Comparison of ENCODE assay signal across 1 cellular context in the genomic region with DNA sequence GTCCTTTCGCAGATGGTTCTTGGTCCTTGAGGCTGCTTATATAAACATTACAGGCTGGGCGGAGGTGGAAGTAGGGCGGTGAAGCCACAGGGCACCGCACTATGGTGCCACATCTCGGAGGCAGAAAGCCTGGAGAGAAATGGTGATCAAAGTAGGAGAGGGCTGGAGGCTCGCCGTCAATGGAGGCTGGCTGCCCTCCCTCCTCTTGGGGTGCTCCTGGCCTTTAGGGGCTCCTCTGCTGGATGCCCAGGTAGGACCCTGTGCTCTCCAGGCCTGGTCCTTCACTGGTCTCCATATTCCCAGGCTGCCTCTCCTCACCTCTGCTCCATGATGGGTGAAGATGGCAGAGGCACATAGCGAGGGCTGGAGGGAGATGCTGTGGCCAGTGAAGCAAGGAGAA.
A peak's percentile ranks its signal among the peaks of the same experiment; 100 is the strongest.
TF ChIP-seq lines count a peak whose summit lies in the region.

No MANE protein-coding gene starts in this region.

TF ChIP-seq in K562, 482 proteins besides CTCF, POLR2A, EP300 and RAD21:
- TF ChIP-seq ZFP1 (CRISPR knock-in tag; IDR thresholded peaks at IDR 0.05) = no peak
- TF ChIP-seq, protein P1, sequence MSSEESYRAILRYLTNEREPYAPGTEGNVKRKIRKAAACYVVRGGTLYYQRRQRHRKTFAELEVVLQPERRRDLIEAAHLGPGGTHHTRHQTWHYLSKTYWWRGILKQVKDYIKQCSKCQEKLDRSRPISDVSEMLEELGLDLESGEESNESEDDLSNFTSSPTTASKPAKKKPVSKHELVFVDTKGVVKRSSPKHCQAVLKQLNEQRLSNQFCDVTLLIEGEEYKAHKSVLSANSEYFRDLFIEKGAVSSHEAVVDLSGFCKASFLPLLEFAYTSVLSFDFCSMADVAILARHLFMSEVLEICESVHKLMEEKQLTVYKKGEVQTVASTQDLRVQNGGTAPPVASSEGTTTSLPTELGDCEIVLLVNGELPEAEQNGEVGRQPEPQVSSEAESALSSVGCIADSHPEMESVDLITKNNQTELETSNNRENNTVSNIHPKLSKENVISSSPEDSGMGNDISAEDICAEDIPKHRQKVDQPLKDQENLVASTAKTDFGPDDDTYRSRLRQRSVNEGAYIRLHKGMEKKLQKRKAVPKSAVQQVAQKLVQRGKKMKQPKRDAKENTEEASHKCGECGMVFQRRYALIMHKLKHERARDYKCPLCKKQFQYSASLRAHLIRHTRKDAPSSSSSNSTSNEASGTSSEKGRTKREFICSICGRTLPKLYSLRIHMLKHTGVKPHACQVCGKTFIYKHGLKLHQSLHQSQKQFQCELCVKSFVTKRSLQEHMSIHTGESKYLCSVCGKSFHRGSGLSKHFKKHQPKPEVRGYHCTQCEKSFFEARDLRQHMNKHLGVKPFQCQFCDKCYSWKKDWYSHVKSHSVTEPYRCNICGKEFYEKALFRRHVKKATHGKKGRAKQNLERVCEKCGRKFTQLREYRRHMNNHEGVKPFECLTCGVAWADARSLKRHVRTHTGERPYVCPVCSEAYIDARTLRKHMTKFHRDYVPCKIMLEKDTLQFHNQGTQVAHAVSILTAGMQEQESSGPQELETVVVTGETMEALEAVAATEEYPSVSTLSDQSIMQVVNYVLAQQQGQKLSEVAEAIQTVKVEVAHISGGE (CRISPR knock-in tag; IDR thresholded peaks at IDR 0.05) = 0 out of 6 replicates have a peak, but pooled peaks of 1 of the 3 experiments have one; percentile 23
